2 cellular contexts compared by ENCODE assay signal in the genomic region with DNA sequence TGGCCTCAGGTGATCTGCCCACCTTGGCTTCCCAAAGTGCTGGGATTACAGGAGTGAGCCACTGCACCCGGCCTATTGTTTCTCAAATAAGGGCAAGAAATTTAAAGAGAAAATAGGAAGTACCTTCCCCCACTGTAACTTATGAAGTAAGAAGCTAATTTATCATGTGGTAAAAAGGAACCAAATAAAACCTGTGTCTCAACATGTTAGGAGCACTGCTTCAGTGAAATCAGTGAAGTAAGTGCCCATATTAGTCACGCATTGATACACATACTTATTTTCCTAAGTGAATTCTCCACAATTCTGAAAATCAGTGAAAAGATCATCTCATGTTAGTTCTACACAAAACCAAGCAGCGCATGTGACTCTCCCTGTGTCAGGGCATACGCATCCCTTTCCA.
TF ChIP-seq lines count a peak whose summit lies in the region.

No MANE protein-coding gene starts in this region.

TF ChIP-seq in liver, 16 proteins besides CTCF, POLR2A, EP300 and RAD21:
- TF ChIP-seq, protein P1, sequence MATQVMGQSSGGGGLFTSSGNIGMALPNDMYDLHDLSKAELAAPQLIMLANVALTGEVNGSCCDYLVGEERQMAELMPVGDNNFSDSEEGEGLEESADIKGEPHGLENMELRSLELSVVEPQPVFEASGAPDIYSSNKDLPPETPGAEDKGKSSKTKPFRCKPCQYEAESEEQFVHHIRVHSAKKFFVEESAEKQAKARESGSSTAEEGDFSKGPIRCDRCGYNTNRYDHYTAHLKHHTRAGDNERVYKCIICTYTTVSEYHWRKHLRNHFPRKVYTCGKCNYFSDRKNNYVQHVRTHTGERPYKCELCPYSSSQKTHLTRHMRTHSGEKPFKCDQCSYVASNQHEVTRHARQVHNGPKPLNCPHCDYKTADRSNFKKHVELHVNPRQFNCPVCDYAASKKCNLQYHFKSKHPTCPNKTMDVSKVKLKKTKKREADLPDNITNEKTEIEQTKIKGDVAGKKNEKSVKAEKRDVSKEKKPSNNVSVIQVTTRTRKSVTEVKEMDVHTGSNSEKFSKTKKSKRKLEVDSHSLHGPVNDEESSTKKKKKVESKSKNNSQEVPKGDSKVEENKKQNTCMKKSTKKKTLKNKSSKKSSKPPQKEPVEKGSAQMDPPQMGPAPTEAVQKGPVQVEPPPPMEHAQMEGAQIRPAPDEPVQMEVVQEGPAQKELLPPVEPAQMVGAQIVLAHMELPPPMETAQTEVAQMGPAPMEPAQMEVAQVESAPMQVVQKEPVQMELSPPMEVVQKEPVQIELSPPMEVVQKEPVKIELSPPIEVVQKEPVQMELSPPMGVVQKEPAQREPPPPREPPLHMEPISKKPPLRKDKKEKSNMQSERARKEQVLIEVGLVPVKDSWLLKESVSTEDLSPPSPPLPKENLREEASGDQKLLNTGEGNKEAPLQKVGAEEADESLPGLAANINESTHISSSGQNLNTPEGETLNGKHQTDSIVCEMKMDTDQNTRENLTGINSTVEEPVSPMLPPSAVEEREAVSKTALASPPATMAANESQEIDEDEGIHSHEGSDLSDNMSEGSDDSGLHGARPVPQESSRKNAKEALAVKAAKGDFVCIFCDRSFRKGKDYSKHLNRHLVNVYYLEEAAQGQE (IDR thresholded peaks at IDR 0.05) = no peak
- no peak for TF ChIP-seq SP1 (IDR thresholded peaks at IDR 0.05)
- TF ChIP-seq, protein P2, sequence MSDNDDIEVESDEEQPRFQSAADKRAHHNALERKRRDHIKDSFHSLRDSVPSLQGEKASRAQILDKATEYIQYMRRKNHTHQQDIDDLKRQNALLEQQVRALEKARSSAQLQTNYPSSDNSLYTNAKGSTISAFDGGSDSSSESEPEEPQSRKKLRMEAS (IDR thresholded peaks at IDR 0.05) = no peak
- TF ChIP-seq GABPA (IDR thresholded peaks at IDR 0.05 in 1 of 2, conservative IDR thresholded peaks at IDR 0.05 in 1 of 2) = no peak
- TF ChIP-seq NR2F2 (IDR thresholded peaks at IDR 0.05) = no peak
- no peak for TF ChIP-seq TAF1 (conservative IDR thresholded peaks at IDR 0.05)
- TF ChIP-seq YY1 (IDR thresholded peaks at IDR 0.05) = no peak

TF ChIP-seq in HepG2, 621 proteins besides CTCF, POLR2A, EP300 and RAD21:
- TF ChIP-seq, protein P3, sequence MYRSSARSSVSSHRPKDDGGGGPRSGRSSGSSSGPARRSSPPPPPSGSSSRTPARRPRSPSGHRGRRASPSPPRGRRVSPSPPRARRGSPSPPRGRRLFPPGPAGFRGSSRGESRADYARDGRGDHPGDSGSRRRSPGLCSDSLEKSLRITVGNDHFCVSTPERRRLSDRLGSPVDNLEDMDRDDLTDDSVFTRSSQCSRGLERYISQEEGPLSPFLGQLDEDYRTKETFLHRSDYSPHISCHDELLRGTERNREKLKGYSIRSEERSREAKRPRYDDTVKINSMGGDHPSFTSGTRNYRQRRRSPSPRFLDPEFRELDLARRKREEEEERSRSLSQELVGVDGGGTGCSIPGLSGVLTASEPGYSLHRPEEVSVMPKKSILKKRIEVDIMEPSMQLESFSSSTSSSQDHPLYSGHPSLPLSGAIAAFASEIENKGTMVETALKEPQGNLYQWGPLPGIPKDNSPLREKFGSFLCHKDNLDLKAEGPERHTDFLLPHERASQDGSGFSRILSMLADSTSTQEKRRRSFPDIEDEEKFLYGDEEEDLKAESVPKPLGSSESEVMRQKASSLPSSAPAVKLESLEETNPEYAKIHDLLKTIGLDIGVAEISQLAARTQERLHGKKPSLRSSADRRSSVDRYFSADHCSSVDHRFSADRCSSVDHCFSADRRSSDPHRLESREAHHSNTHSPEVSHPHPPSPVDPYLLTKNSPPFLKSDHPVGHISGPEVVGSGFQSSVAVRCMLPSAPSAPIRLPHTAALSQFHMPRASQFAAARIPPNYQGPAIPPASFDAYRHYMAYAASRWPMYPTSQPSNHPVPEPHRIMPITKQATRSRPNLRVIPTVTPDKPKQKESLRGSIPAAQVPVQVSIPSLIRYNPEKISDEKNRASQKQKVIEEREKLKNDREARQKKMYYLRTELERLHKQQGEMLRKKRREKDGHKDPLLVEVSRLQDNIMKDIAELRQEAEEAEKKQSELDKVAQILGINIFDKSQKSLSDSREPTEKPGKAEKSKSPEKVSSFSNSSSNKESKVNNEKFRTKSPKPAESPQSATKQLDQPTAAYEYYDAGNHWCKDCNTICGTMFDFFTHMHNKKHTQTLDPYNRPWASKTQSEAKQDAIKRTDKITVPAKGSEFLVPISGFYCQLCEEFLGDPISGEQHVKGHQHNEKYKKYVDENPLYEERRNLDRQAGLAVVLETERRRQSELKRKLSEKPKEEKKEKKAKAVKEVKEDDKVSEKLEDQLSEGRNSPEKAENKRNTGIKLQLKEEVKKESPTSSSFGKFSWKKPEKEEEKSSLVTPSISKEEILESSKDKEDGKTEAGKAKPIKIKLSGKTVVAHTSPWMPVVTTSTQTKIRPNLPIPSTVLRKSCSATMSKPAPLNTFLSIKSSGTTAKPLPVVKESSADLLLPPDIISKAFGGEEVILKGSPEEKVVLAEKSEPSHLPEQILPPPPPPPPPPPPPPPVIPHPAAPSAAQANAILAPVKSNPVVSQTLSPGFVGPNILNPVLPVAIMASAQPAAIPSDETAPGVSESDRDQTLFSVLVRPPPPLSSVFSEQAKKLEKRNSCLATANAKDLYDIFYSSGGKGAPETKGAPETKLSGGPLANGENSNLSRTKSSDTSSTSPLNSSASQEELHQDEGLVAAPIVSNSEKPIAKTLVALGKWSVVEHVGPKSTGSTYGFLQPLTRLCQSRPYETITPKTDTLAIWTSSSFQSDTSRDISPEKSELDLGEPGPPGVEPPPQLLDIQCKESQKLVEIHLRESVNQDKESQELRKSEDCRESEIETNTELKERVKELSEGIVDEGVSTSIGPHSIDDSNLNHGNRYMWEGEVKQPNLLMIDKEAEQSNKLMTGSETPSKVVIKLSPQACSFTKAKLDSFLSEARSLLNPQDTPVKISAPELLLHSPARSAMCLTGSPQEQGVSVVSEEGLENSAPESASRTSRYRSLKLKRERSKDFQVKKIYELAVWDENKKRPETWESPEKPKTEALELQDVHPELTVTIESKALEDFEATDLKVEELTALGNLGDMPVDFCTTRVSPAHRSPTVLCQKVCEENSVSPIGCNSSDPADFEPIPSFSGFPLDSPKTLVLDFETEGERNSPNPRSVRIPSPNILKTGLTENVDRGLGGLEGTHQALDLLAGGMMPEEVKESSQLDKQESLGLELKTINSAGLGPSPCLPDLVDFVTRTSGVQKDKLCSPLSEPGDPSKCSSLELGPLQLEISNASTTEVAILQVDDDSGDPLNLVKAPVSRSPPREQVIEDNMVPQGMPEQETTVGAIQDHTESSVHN (CRISPR knock-in tag; IDR thresholded peaks at IDR 0.05) = no peak
- no peak for TF ChIP-seq ZNF292 (CRISPR knock-in tag; IDR thresholded peaks at IDR 0.05; ENCODE audit: borderline replicate concordance, low read depth)
- TF ChIP-seq, protein P4, sequence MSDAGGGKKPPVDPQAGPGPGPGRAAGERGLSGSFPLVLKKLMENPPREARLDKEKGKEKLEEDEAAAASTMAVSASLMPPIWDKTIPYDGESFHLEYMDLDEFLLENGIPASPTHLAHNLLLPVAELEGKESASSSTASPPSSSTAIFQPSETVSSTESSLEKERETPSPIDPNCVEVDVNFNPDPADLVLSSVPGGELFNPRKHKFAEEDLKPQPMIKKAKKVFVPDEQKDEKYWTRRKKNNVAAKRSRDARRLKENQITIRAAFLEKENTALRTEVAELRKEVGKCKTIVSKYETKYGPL (CRISPR knock-in tag; IDR thresholded peaks at IDR 0.05) = no peak
- TF ChIP-seq, protein P5, sequence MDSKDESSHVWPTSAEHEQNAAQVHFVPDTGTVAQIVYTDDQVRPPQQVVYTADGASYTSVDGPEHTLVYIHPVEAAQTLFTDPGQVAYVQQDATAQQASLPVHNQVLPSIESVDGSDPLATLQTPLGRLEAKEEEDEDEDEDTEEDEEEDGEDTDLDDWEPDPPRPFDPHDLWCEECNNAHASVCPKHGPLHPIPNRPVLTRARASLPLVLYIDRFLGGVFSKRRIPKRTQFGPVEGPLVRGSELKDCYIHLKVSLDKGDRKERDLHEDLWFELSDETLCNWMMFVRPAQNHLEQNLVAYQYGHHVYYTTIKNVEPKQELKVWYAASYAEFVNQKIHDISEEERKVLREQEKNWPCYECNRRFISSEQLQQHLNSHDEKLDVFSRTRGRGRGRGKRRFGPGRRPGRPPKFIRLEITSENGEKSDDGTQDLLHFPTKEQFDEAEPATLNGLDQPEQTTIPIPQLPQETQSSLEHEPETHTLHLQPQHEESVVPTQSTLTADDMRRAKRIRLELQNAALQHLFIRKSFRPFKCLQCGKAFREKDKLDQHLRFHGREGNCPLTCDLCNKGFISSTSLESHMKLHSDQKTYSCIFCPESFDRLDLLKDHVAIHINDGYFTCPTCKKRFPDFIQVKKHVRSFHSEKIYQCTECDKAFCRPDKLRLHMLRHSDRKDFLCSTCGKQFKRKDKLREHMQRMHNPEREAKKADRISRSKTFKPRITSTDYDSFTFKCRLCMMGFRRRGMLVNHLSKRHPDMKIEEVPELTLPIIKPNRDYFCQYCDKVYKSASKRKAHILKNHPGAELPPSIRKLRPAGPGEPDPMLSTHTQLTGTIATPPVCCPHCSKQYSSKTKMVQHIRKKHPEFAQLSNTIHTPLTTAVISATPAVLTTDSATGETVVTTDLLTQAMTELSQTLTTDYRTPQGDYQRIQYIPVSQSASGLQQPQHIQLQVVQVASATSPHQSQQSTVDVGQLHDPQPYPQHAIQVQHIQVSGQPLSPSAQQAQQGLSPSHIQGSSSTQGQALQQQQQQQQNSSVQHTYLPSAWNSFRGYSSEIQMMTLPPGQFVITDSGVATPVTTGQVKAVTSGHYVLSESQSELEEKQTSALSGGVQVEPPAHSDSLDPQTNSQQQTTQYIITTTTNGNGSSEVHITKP (CRISPR knock-in tag; IDR thresholded peaks at IDR 0.05; ENCODE audit: low read depth) = no peak
- no peak for TF ChIP-seq NFRKB (IDR thresholded peaks at IDR 0.05)
- TF ChIP-seq TBX3 (IDR thresholded peaks at IDR 0.05; ENCODE audit: borderline replicate concordance) = no peak
- no peak for TF ChIP-seq HNRNPL (IDR thresholded peaks at IDR 0.05; ENCODE audit: low read depth, low read length)
- TF ChIP-seq ZNF75D (CRISPR knock-in tag; IDR thresholded peaks at IDR 0.05; ENCODE audit: borderline replicate concordance) = no peak
- TF ChIP-seq, protein P6, sequence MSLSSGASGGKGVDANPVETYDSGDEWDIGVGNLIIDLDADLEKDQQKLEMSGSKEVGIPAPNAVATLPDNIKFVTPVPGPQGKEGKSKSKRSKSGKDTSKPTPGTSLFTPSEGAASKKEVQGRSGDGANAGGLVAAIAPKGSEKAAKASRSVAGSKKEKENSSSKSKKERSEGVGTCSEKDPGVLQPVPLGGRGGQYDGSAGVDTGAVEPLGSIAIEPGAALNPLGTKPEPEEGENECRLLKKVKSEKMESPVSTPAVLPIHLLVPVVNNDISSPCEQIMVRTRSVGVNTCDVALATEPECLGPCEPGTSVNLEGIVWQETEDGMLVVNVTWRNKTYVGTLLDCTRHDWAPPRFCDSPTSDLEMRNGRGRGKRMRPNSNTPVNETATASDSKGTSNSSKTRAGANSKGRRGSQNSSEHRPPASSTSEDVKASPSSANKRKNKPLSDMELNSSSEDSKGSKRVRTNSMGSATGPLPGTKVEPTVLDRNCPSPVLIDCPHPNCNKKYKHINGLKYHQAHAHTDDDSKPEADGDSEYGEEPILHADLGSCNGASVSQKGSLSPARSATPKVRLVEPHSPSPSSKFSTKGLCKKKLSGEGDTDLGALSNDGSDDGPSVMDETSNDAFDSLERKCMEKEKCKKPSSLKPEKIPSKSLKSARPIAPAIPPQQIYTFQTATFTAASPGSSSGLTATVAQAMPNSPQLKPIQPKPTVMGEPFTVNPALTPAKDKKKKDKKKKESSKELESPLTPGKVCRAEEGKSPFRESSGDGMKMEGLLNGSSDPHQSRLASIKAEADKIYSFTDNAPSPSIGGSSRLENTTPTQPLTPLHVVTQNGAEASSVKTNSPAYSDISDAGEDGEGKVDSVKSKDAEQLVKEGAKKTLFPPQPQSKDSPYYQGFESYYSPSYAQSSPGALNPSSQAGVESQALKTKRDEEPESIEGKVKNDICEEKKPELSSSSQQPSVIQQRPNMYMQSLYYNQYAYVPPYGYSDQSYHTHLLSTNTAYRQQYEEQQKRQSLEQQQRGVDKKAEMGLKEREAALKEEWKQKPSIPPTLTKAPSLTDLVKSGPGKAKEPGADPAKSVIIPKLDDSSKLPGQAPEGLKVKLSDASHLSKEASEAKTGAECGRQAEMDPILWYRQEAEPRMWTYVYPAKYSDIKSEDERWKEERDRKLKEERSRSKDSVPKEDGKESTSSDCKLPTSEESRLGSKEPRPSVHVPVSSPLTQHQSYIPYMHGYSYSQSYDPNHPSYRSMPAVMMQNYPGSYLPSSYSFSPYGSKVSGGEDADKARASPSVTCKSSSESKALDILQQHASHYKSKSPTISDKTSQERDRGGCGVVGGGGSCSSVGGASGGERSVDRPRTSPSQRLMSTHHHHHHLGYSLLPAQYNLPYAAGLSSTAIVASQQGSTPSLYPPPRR (CRISPR knock-in tag; IDR thresholded peaks at IDR 0.05; ENCODE audit: borderline replicate concordance) = no peak
- no peak for TF ChIP-seq AKAP8 (CRISPR knock-in tag; IDR thresholded peaks at IDR 0.05)
- TF ChIP-seq TBL1XR1 (IDR thresholded peaks at IDR 0.05; ENCODE audit: borderline replicate concordance, low read length, partially characterized antibody) = no peak
- no peak for TF ChIP-seq TAF1 (CRISPR knock-in tag; IDR thresholded peaks at IDR 0.05)
- TF ChIP-seq, protein P7, sequence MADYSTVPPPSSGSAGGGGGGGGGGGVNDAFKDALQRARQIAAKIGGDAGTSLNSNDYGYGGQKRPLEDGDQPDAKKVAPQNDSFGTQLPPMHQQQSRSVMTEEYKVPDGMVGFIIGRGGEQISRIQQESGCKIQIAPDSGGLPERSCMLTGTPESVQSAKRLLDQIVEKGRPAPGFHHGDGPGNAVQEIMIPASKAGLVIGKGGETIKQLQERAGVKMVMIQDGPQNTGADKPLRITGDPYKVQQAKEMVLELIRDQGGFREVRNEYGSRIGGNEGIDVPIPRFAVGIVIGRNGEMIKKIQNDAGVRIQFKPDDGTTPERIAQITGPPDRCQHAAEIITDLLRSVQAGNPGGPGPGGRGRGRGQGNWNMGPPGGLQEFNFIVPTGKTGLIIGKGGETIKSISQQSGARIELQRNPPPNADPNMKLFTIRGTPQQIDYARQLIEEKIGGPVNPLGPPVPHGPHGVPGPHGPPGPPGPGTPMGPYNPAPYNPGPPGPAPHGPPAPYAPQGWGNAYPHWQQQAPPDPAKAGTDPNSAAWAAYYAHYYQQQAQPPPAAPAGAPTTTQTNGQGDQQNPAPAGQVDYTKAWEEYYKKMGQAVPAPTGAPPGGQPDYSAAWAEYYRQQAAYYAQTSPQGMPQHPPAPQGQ (CRISPR knock-in tag; IDR thresholded peaks at IDR 0.05; ENCODE audit: borderline replicate concordance) = no peak
- TF ChIP-seq, protein P8, sequence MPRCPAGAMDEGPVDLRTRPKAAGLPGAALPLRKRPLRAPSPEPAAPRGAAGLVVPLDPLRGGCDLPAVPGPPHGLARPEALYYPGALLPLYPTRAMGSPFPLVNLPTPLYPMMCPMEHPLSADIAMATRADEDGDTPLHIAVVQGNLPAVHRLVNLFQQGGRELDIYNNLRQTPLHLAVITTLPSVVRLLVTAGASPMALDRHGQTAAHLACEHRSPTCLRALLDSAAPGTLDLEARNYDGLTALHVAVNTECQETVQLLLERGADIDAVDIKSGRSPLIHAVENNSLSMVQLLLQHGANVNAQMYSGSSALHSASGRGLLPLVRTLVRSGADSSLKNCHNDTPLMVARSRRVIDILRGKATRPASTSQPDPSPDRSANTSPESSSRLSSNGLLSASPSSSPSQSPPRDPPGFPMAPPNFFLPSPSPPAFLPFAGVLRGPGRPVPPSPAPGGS (CRISPR knock-in tag; IDR thresholded peaks at IDR 0.05) = no peak
- no peak for TF ChIP-seq PAX8 (CRISPR knock-in tag; IDR thresholded peaks at IDR 0.05; ENCODE audit: borderline replicate concordance)
TF ChIP-seq in HepG2: peak in this region for 0.
